In genomic region chr16:24737391-24737871, GRCh38 we compare ENCODE assay signal across 2 cellular contexts.
A peak's percentile ranks its signal among the peaks of the same experiment; 100 is the strongest.
TF ChIP-seq lines count a peak whose summit lies in the region.

No MANE protein-coding gene starts in this region.

TF ChIP-seq in K562, 482 proteins besides CTCF, POLR2A, EP300 and RAD21:
- TF ChIP-seq SPI1 (IDR thresholded peaks at IDR 0.05; ENCODE audit: borderline replicate concordance, low read depth, low read length) (0 out of 2 replicates have a peak, but pooled peaks have one; percentile 25), UBTF (IDR thresholded peaks at IDR 0.05; ENCODE audit: borderline replicate concordance in 1 of 2, low read depth in 2 of 2, low read length in 2 of 2) (no peak), NFE2 (IDR thresholded peaks at IDR 0.05; ENCODE audit: low read depth) (peak; percentile 84), MAFG (tag; conservative IDR thresholded peaks at IDR 0.05) (peak; percentile 77), TEAD4 (IDR thresholded peaks at IDR 0.05; ENCODE audit: low read length) (0 out of 2 replicates have a peak, but pooled peaks have one; percentile 17), TEAD4 (CRISPR knock-in tag; IDR thresholded peaks at IDR 0.05; ENCODE audit: borderline replicate concordance) (no peak), RFX1 (IDR thresholded peaks at IDR 0.05) (0 out of 2 replicates have a peak, but pooled peaks have one; percentile 6), MAFK (IDR thresholded peaks at IDR 0.05; ENCODE audit: low read length) (peak; percentile 60; the same call in 1 of the 2 replicates), CREBBP (IDR thresholded peaks at IDR 0.05; ENCODE audit: low read depth, low read length) (no peak), MAFF (IDR thresholded peaks at IDR 0.05; ENCODE audit: low read length) (peak; percentile 67), C11orf30 (IDR thresholded peaks at IDR 0.05; ENCODE audit: low read depth) (peak; percentile 87), ZNF316 (IDR thresholded peaks at IDR 0.05) (peak; percentile 90), JUND (IDR thresholded peaks at IDR 0.05; ENCODE audit: borderline replicate concordance, low read depth, low read length) (peak; percentile 40; the same call in 1 of the 2 replicates), JUND (tag; IDR thresholded peaks at IDR 0.05; ENCODE audit: borderline replicate concordance, low read depth, low read length) (no peak), ATF3 (IDR thresholded peaks at IDR 0.05) (peak; percentile 64), ATF3 (CRISPR knock-in tag; conservative IDR thresholded peaks at IDR 0.05) (no peak), RBFOX2 (IDR thresholded peaks at IDR 0.05; ENCODE audit: low read depth, low read length) (0 out of 2 replicates have a peak, but pooled peaks have one; percentile 5), ZNF347 (CRISPR knock-in tag; IDR thresholded peaks at IDR 0.05; ENCODE audit: low read depth) (no peak), ZKSCAN8 (CRISPR knock-in tag; IDR thresholded peaks at IDR 0.05) (no peak)
- TF ChIP-seq, protein P1, sequence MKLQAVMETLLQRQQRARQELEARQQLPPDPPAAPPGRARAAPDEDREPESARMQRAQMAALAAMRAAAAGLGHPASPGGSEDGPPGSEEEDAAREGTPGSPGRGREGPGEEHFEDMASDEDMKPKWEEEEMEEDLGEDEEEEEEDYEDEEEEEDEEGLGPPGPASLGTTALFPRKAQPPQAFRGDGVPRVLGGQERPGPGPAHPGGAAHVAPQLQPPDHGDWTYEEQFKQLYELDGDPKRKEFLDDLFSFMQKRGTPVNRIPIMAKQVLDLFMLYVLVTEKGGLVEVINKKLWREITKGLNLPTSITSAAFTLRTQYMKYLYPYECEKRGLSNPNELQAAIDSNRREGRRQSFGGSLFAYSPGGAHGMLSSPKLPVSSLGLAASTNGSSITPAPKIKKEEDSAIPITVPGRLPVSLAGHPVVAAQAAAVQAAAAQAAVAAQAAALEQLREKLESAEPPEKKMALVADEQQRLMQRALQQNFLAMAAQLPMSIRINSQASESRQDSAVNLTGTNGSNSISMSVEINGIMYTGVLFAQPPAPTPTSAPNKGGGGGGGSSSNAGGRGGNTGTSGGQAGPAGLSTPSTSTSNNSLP (IDR thresholded peaks at IDR 0.05; ENCODE audit: borderline replicate concordance, low read depth, low read length), result peak; percentile 45; the same call in 1 of the 2 replicates

TF ChIP-seq in HepG2, 621 proteins besides CTCF, POLR2A, EP300 and RAD21 (continues in another document):
- TF ChIP-seq MAFF (IDR thresholded peaks at IDR 0.05; ENCODE audit: low read depth, low read length) (peak; percentile 86), GFI1 (CRISPR knock-in tag; IDR thresholded peaks at IDR 0.05; ENCODE audit: borderline replicate concordance) (no peak), ZNF562 (CRISPR knock-in tag; IDR thresholded peaks at IDR 0.05; ENCODE audit: borderline replicate concordance) (no peak), ZNF709 (CRISPR knock-in tag; IDR thresholded peaks at IDR 0.05) (no peak), PCBP1 (IDR thresholded peaks at IDR 0.05; ENCODE audit: borderline replicate concordance, low read depth, low read length) (no peak), NAIF1 (CRISPR knock-in tag; IDR thresholded peaks at IDR 0.05; ENCODE audit: borderline replicate concordance) (no peak), ZNF607 (CRISPR knock-in tag; IDR thresholded peaks at IDR 0.05; ENCODE audit: borderline replicate concordance) (no peak), MTA1 (CRISPR knock-in tag; IDR thresholded peaks at IDR 0.05; ENCODE audit: borderline replicate concordance) (no peak), MIXL1 (CRISPR knock-in tag; IDR thresholded peaks at IDR 0.05) (peak; percentile 91), EHMT2 (IDR thresholded peaks at IDR 0.05; ENCODE audit: borderline replicate concordance, low read depth, low read length) (no peak), TAF15 (IDR thresholded peaks at IDR 0.05; ENCODE audit: low read depth, low read length, poor library complexity, severe bottlenecking) (no peak), CCDC6 (CRISPR knock-in tag; IDR thresholded peaks at IDR 0.05) (no peak), NFAT5 (CRISPR knock-in tag; IDR thresholded peaks at IDR 0.05) (no peak), TARDBP (CRISPR knock-in tag; IDR thresholded peaks at IDR 0.05) (0 out of 2 replicates have a peak, but pooled peaks have one; percentile 16), ZBTB20 (CRISPR knock-in tag; IDR thresholded peaks at IDR 0.05; ENCODE audit: borderline replicate concordance, low read depth) (no peak), THAP9 (CRISPR knock-in tag; IDR thresholded peaks at IDR 0.05; ENCODE audit: borderline replicate concordance) (no peak), ZNF7 (CRISPR knock-in tag; IDR thresholded peaks at IDR 0.05) (no peak), DRAP1 (CRISPR knock-in tag; IDR thresholded peaks at IDR 0.05) (no peak), HNRNPH1 (optimal IDR thresholded peaks at IDR 0.05; ENCODE audit: low read depth, low read length) (no peak)
- TF ChIP-seq, protein P1 (IDR thresholded peaks at IDR 0.05; ENCODE audit: low read depth, low read length), result peak; percentile 96
- TF ChIP-seq, protein P2, sequence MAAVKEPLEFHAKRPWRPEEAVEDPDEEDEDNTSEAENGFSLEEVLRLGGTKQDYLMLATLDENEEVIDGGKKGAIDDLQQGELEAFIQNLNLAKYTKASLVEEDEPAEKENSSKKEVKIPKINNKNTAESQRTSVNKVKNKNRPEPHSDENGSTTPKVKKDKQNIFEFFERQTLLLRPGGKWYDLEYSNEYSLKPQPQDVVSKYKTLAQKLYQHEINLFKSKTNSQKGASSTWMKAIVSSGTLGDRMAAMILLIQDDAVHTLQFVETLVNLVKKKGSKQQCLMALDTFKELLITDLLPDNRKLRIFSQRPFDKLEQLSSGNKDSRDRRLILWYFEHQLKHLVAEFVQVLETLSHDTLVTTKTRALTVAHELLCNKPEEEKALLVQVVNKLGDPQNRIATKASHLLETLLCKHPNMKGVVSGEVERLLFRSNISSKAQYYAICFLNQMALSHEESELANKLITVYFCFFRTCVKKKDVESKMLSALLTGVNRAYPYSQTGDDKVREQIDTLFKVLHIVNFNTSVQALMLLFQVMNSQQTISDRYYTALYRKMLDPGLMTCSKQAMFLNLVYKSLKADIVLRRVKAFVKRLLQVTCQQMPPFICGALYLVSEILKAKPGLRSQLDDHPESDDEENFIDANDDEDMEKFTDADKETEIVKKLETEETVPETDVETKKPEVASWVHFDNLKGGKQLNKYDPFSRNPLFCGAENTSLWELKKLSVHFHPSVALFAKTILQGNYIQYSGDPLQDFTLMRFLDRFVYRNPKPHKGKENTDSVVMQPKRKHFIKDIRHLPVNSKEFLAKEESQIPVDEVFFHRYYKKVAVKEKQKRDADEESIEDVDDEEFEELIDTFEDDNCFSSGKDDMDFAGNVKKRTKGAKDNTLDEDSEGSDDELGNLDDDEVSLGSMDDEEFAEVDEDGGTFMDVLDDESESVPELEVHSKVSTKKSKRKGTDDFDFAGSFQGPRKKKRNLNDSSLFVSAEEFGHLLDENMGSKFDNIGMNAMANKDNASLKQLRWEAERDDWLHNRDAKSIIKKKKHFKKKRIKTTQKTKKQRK (IDR thresholded peaks at IDR 0.05; ENCODE audit: low read length), result no peak
- TF ChIP-seq, protein P3, sequence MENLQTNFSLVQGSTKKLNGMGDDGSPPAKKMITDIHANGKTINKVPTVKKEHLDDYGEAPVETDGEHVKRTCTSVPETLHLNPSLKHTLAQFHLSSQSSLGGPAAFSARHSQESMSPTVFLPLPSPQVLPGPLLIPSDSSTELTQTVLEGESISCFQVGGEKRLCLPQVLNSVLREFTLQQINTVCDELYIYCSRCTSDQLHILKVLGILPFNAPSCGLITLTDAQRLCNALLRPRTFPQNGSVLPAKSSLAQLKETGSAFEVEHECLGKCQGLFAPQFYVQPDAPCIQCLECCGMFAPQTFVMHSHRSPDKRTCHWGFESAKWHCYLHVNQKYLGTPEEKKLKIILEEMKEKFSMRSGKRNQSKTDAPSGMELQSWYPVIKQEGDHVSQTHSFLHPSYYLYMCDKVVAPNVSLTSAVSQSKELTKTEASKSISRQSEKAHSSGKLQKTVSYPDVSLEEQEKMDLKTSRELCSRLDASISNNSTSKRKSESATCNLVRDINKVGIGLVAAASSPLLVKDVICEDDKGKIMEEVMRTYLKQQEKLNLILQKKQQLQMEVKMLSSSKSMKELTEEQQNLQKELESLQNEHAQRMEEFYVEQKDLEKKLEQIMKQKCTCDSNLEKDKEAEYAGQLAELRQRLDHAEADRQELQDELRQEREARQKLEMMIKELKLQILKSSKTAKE (CRISPR knock-in tag; IDR thresholded peaks at IDR 0.05; ENCODE audit: borderline replicate concordance), result no peak
- TF ChIP-seq, protein P4, sequence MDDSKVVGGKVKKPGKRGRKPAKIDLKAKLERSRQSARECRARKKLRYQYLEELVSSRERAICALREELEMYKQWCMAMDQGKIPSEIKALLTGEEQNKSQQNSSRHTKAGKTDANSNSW (CRISPR knock-in tag; IDR thresholded peaks at IDR 0.05; ENCODE audit: borderline replicate concordance), result no peak
